16 cellular contexts compared by ENCODE assay signal in the genomic region with DNA sequence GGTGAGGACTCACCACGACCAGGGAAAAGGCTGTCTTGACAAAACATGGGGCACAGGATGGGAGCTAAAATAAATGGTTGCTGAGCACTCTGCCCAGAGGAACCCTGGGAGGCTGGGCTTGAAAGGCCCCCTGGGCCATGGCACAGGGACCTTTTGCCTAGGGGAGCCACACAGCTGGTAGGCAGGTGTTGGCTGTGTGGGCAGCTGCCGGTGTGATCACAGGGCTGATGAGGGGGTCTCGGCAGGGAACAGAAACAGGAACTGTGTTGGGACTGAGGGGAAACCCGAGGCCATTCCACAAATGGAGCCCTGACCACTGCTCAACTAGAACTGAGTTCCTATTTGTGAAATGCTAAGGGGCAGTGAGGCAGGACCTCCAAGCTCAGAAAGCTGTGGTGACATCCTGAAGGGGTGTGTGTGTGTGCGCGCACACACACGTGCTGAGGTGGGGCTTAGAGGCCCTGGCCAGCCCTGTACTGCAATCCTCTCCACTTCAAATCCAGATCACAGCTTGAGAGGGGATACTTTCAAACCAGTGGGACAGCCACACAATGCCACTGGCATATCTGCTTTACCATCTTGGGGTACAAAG. TPM values are rescaled to one million over a fixed set of nuclear protein-coding genes. Genes with fewer than 3 reads are reported as not detected.
"Had no signal": no experiment of that assay in that cellular context is flagged by ENCODE, and none has a peak within 500 bp of the region (broad histone marks: within the 10 kb centered on the region; RNA-seq: fewer than 3 reads in every experiment).

No MANE protein-coding gene starts in this region.

- H3K4me3 ChIP-seq: gastrocnemius medialis, smooth muscle cell had no signal

- H3K9me3 Mint-ChIP-seq: activated naive CD4-positive, alpha-beta T cell treated with anti-CD3 and anti-CD28 coated beads, Interleukin-2, amount 50 U/mL, for 24 hours; central memory CD8-positive, alpha-beta T cell; mesothelial cell of epicardium; T-cell; type B pancreatic cell had no signal

- H3K4me2 ChIP-seq: smooth muscle cell had no signal

- H3K36me3 Mint-ChIP-seq: activated naive CD4-positive, alpha-beta T cell treated with anti-CD3 and anti-CD28 coated beads, Interleukin-2, amount 50 U/mL, for 24 hours; mesothelial cell of epicardium; type B pancreatic cell had no signal

- H3K36me3 ChIP-seq: gastrocnemius medialis, WERI-Rb-1 had no signal

- DNase-seq: activated CD4-positive, alpha-beta T cell treated with anti-CD3 and anti-CD28 coated beads for 4 hours; effector memory CD4-positive, alpha-beta T cell; gastrocnemius medialis; left ventricle myocardium superior; stimulated activated naive CD4-positive, alpha-beta T cell; substantia nigra; T-cell; WERI-Rb-1 had no signal

- H3K9me3 ChIP-seq: gastrocnemius medialis had no signal

- H3K27ac Mint-ChIP-seq: activated naive CD4-positive, alpha-beta T cell treated with anti-CD3 and anti-CD28 coated beads, Interleukin-2, amount 50 U/mL, for 24 hours; T-cell; type B pancreatic cell had no signal

- H3K4me1 ChIP-seq: gastrocnemius medialis had no signal

- H3K27me3 ChIP-seq: gastrocnemius medialis had no signal

- H3K27me3 Mint-ChIP-seq: activated naive CD4-positive, alpha-beta T cell treated with anti-CD3 and anti-CD28 coated beads, Interleukin-2, amount 50 U/mL, for 24 hours; central memory CD8-positive, alpha-beta T cell; T-cell had no signal

- H3K4me1 Mint-ChIP-seq: activated naive CD4-positive, alpha-beta T cell treated with anti-CD3 and anti-CD28 coated beads, Interleukin-2, amount 50 U/mL, for 24 hours; central memory CD8-positive, alpha-beta T cell; T-cell had no signal

- H3K4me3 Mint-ChIP-seq: activated naive CD4-positive, alpha-beta T cell treated with anti-CD3 and anti-CD28 coated beads, Interleukin-2, amount 50 U/mL, for 24 hours; central memory CD8-positive, alpha-beta T cell; mesothelial cell of epicardium; T-cell; type B pancreatic cell had no signal

- ATAC-seq: gastrocnemius medialis, left ventricle myocardium superior, T-cell had no signal

- H3K27ac ChIP-seq: epithelial cell of prostate, gastrocnemius medialis, WERI-Rb-1 had no signal

RNA-seq across cellular contexts. Expression of a gene that starts 6.4 kb away (rescaled TPM):
- total RNA-seq: gastrocnemius medialis, kidney epithelial cell, left ventricle myocardium superior, mesothelial cell of epicardium, myocyte, T-cell had no signal

RNA-seq across cellular contexts. Expression of a gene that starts 20.3 kb away (rescaled TPM):
- total RNA-seq: gastrocnemius medialis, left ventricle myocardium superior, myocyte, smooth muscle cell had no signal
- polyA plus RNA-seq: smooth muscle cell had no signal

RNA-seq across cellular contexts. Expression of a gene that starts 28.3 kb away (rescaled TPM):
- total RNA-seq: mesothelial cell of epicardium, smooth muscle cell had no signal
- polyA plus RNA-seq: smooth muscle cell had no signal

RNA-seq across cellular contexts. Expression of a gene that starts 54.7 kb away (rescaled TPM):
- total RNA-seq: kidney epithelial cell, mesothelial cell of epicardium, myocyte, smooth muscle cell had no signal
- polyA plus RNA-seq: smooth muscle cell had no signal
